18 cellular contexts compared by ENCODE assay signal in genomic region chr3:187941848-187942194, GRCh38.
"Had no signal": no experiment of that assay in that cellular context is flagged by ENCODE, and none has a peak within 500 bp of the region (broad histone marks: within the 10 kb centered on the region; RNA-seq: fewer than 3 reads in every experiment).

No MANE protein-coding gene starts in this region.

- H3K36me3 ChIP-seq: esophagus muscularis mucosa, gastroesophageal sphincter, left ventricle myocardium inferior, sigmoid colon had no signal

- H3K27ac Mint-ChIP-seq: immature natural killer cell, naive B cell, nephron, type B pancreatic cell had no signal

- H3K4me3 ChIP-seq: esophagus muscularis mucosa, gastroesophageal sphincter, left ventricle myocardium inferior, lung, sigmoid colon had no signal

- H3K36me3 Mint-ChIP-seq: immature natural killer cell, naive B cell, type B pancreatic cell had no signal

- H3K27ac ChIP-seq: epithelial cell of prostate, esophagus muscularis mucosa, gastroesophageal sphincter, sigmoid colon had no signal

- DNase-seq: effector memory CD4-positive, alpha-beta T cell; glutamatergic neuron; immature natural killer cell; left ventricle myocardium inferior; mesenchymal stem cell; midbrain; naive B cell; occipital lobe; sigmoid colon; small intestine; stimulated activated CD4-positive, alpha-beta T cell treated with anti-CD3 and anti-CD28 coated beads, Interleukin-12 subunit alpha, Interleukin-12 subunit beta, amount 100 ng/mL, for 4 hours; stimulated activated naive CD4-positive, alpha-beta T cell had no signal

- H3K9me3 Mint-ChIP-seq: immature natural killer cell, nephron had no signal

- H3K27me3 ChIP-seq: esophagus muscularis mucosa, gastroesophageal sphincter, sigmoid colon had no signal

- H3K4me1 ChIP-seq: sigmoid colon had no signal

- ATAC-seq: gastroesophageal sphincter had no signal

- H3K4me3 Mint-ChIP-seq: immature natural killer cell, nephron, type B pancreatic cell had no signal

- H3K9me3 ChIP-seq: esophagus muscularis mucosa, gastroesophageal sphincter, left ventricle myocardium inferior, sigmoid colon had no signal
